8 cellular contexts compared by ENCODE assay signal in genomic region chr16:85819245-85819644, GRCh38. TPM values are rescaled to one million over a fixed set of nuclear protein-coding genes. Genes with fewer than 3 reads are reported as not detected.
DNase-seq lines count a peak whose midpoint lies in the region; ATAC-seq, FAIRE-seq and TF ChIP-seq lines count a peak whose summit lies in the region.

No MANE protein-coding gene starts in this region.

- intact Hi-C loops in kidney (cut with DNase I), result loop anchor here (10.0 kb wide), 1 partner anchor 696 kb away; the partner anchor contains the start of gene FOXF1

- H3K27ac ChIP-seq in kidney (ENCODE audit: low read depth in 2 of 2, low read length in 2 of 2), result no peak overlapping the region

- TF ChIP-seq CTCF in bronchial epithelial cell (IDR thresholded peaks at IDR 0.05; ENCODE audit: insufficient read depth, low read length, severe bottlenecking), result peak; percentile 88
- peak; percentile 76 for TF ChIP-seq CTCF in kidney (IDR thresholded peaks at IDR 0.05; ENCODE audit: borderline replicate concordance, extremely low read depth, insufficient read depth)

- H3K4me3 ChIP-seq in bronchial epithelial cell (ENCODE audit: low read depth, low read length) (no peak overlapping the region), kidney (ENCODE audit: low read length in 2 of 2) (no peak overlapping the region)

- no peak overlapping the region for H3K9ac ChIP-seq in kidney (ENCODE audit: low read length in 2 of 2)

- H3K27me3 ChIP-seq in bronchial epithelial cell (ENCODE audit: control insufficient read depth, insufficient read depth, low read length), result peaks cover 7% of the 10 kb centered on the region

- no peak for FAIRE-seq in bronchial epithelial cell (lab: Jason Lieb, UNC)
- no peak for FAIRE-seq in kidney (lab: Jason Lieb, UNC)

- ATAC-seq in GM18873 (IDR thresholded peaks at IDR 0.05; ENCODE audit: low FRiP score, unreplicated experiment) (peak; percentile 61), HG03520 (IDR thresholded peaks at IDR 0.05; ENCODE audit: unreplicated experiment) (no peak)

- DNase-seq in A172 (ENCODE audit: low spot score), result peak; percentile 84
- DNase-seq in NCI-H226, result peak; percentile 55
- peak; percentile 55 to 83 (median 66) for DNase-seq in activated CD4-positive, CD25-positive, alpha-beta regulatory T cell (lab: John Stamatoyannopoulos, UW)
- peak; percentile 67 for DNase-seq in bronchial epithelial cell (ENCODE audit: low read depth)
- DNase-seq in kidney, result peak; percentile 87
- DNase-seq in stimulated activated CD4-positive, alpha-beta T cell treated with anti-CD3 and anti-CD28 coated beads, Interleukin-2, amount 100 ng/mL, for 24 hours, result peak; percentile 91 to 94

- H3K9me3 ChIP-seq in kidney (ENCODE audit: control insufficient read depth in 1 of 2, low read length in 2 of 2), result no peaks in the 10 kb centered on the region

- H3K4me1 ChIP-seq in kidney (ENCODE audit: control insufficient read depth in 1 of 2, insufficient read depth in 1 of 2, low read depth in 1 of 2, low read length in 2 of 2), result no peaks in the 10 kb centered on the region

- no peaks in the 10 kb centered on the region for H3K36me3 ChIP-seq in bronchial epithelial cell (ENCODE audit: control insufficient read depth, insufficient read depth, low read length)
- no peaks in the 10 kb centered on the region for H3K36me3 ChIP-seq in kidney (ENCODE audit: control insufficient read depth in 1 of 2, insufficient read depth in 2 of 2, low read length in 2 of 2)

RNA-seq across cellular contexts. Expression of gene COX4I1, which starts 19.8 kb away (rescaled TPM):
- 784 and 875 TPM in 2 replicates for total RNA-seq in A172 (2014; rRNA removed; shearing (Covaris generic))
- total RNA-seq in bronchial epithelial cell (591 and 639 TPM in 2 replicates), kidney (439 TPM)
- polyA plus RNA-seq in kidney (ENCODE audit: insufficient read depth, low read depth, low replicate concordance), result 1,996 TPM

RNA-seq across cellular contexts. Expression of gene EMC8, which starts 19.9 kb away (rescaled TPM):
- total RNA-seq in A172 (2014; rRNA removed; shearing (Covaris generic)), result 65.9 and 68.5 TPM in 2 replicates
- total RNA-seq in bronchial epithelial cell, result 22.8 and 26.3 TPM in 2 replicates
- 20.9 TPM for total RNA-seq in kidney
- polyA plus RNA-seq in kidney (ENCODE audit: insufficient read depth, low read depth, low replicate concordance), result 24.7 TPM
